In genomic region chr5:68538886-68539420, GRCh38 we compare ENCODE assay signal across 23 cellular contexts.
"Had no signal": no experiment of that assay in that cellular context is flagged by ENCODE, and none has a peak within 500 bp of the region (broad histone marks: within the 10 kb centered on the region; RNA-seq: fewer than 3 reads in every experiment).

No MANE protein-coding gene starts in this region.

- H3K27ac ChIP-seq: coronary artery, esophagus muscularis mucosa, gastrocnemius medialis, left ventricle myocardium inferior, sigmoid colon, uterus had no signal

- H3K36me3 ChIP-seq: esophagus muscularis mucosa, gastrocnemius medialis, left ventricle myocardium inferior, sigmoid colon, uterus had no signal

- ATAC-seq: activated CD4-positive, alpha-beta T cell treated with anti-CD3 and anti-CD28 coated beads for 36 hours; activated naive CD8-positive, alpha-beta T cell treated with anti-CD3 and anti-CD28 coated beads, Interleukin-2, amount 50 U/mL, for 24 hours; activated T-cell treated with anti-CD3 and anti-CD28 coated beads, Interleukin-2, amount 50 U/mL, for 72 hours; gastrocnemius medialis; natural killer cell; stimulated activated naive B cell treated with anti-CD40 and anti-IgM and Interleukin-4, amounts not matched to agents 10 μg/mL and 1 μg/mL and 100 μg/mL, for 72 hours had no signal

- H3K27me3 ChIP-seq: esophagus muscularis mucosa, gastrocnemius medialis, sigmoid colon, uterus had no signal

- H3K9me3 Mint-ChIP-seq: activated B cell treated with CpG ODN at 0.5 μM for 24 hours; activated CD4-positive, alpha-beta memory T cell treated with anti-CD3 and anti-CD28 coated beads, Interleukin-2, amount 10 ng/mL, durations not matched to agents 7 days and 5 days; activated naive CD4-positive, alpha-beta T cell treated with anti-CD3 and anti-CD28 coated beads, Interleukin-2, amount 10 ng/mL, durations not matched to agents 7 days and 5 days; activated naive CD8-positive, alpha-beta T cell treated with anti-CD3 and anti-CD28 coated beads, Interleukin-2, amount 50 U/mL, for 24 hours; activated T-cell treated with anti-CD3 and anti-CD28 coated beads, Interleukin-2, amount 50 U/mL, for 72 hours; mesothelial cell of epicardium; natural killer cell; stimulated activated naive B cell treated with anti-CD40 and anti-IgM and Interleukin-4, amounts not matched to agents 10 μg/mL and 1 μg/mL and 100 μg/mL, for 72 hours had no signal

- DNase-seq: activated B cell treated with CpG ODN at 0.5 μM for 24 hours; activated CD4-positive, alpha-beta memory T cell treated with anti-CD3 and anti-CD28 coated beads, Interleukin-2, amount 10 ng/mL, durations not matched to agents 7 days and 5 days; activated CD4-positive, alpha-beta T cell treated with anti-CD3 and anti-CD28 coated beads for 36 hours; activated effector memory CD4-positive, alpha-beta T cell treated with anti-CD3 and anti-CD28 coated beads, Interleukin-2, amount 50 U/mL, for 16 hours; activated naive CD4-positive, alpha-beta T cell treated with anti-CD3 and anti-CD28 coated beads, Interleukin-2, amount 10 ng/mL, durations not matched to agents 7 days and 5 days; activated naive CD8-positive, alpha-beta T cell treated with anti-CD3 and anti-CD28 coated beads, Interleukin-2, amount 50 U/mL, for 24 hours; activated T-cell treated with anti-CD3 and anti-CD28 coated beads, Interleukin-2, amount 50 U/mL, for 72 hours; cerebellar nuclear complex; gastrocnemius medialis; head of caudate nucleus; hypothalamus; left ventricle myocardium inferior; mammary epithelial cell; natural killer cell; sigmoid colon; stimulated activated CD4-positive, alpha-beta T cell treated with anti-CD3 and anti-CD28 coated beads, Interleukin-15, amount 100 ng/mL, for 24 hours; stimulated activated naive B cell treated with anti-CD40 and anti-IgM and Interleukin-4, amounts not matched to agents 10 μg/mL and 1 μg/mL and 100 μg/mL, for 72 hours; trophoblast cell; uterus had no signal

- H3K9me3 ChIP-seq: esophagus muscularis mucosa, gastrocnemius medialis, left ventricle myocardium inferior, sigmoid colon, uterus had no signal

- H3K4me3 Mint-ChIP-seq: activated B cell treated with CpG ODN at 0.5 μM for 24 hours; activated CD4-positive, alpha-beta memory T cell treated with anti-CD3 and anti-CD28 coated beads, Interleukin-2, amount 10 ng/mL, durations not matched to agents 7 days and 5 days; activated CD4-positive, alpha-beta T cell treated with anti-CD3 and anti-CD28 coated beads for 36 hours; activated naive CD4-positive, alpha-beta T cell treated with anti-CD3 and anti-CD28 coated beads, Interleukin-2, amount 10 ng/mL, durations not matched to agents 7 days and 5 days; activated naive CD8-positive, alpha-beta T cell treated with anti-CD3 and anti-CD28 coated beads, Interleukin-2, amount 50 U/mL, for 24 hours; activated T-cell treated with anti-CD3 and anti-CD28 coated beads, Interleukin-2, amount 50 U/mL, for 72 hours; mesothelial cell of epicardium; natural killer cell; stimulated activated naive B cell treated with anti-CD40 and anti-IgM and Interleukin-4, amounts not matched to agents 10 μg/mL and 1 μg/mL and 100 μg/mL, for 72 hours had no signal

- H3K4me3 ChIP-seq: coronary artery, esophagus muscularis mucosa, gastrocnemius medialis, left ventricle myocardium inferior, sigmoid colon, smooth muscle cell, uterus had no signal

- H3K4me2 ChIP-seq: smooth muscle cell had no signal

- H3K4me1 Mint-ChIP-seq: activated CD4-positive, alpha-beta memory T cell treated with anti-CD3 and anti-CD28 coated beads, Interleukin-2, amount 10 ng/mL, durations not matched to agents 7 days and 5 days; activated naive CD4-positive, alpha-beta T cell treated with anti-CD3 and anti-CD28 coated beads, Interleukin-2, amount 10 ng/mL, durations not matched to agents 7 days and 5 days; natural killer cell had no signal

- H3K27ac Mint-ChIP-seq: activated B cell treated with CpG ODN at 0.5 μM for 24 hours; activated CD4-positive, alpha-beta memory T cell treated with anti-CD3 and anti-CD28 coated beads, Interleukin-2, amount 10 ng/mL, durations not matched to agents 7 days and 5 days; activated CD4-positive, alpha-beta T cell treated with anti-CD3 and anti-CD28 coated beads for 36 hours; activated naive CD4-positive, alpha-beta T cell treated with anti-CD3 and anti-CD28 coated beads, Interleukin-2, amount 10 ng/mL, durations not matched to agents 7 days and 5 days; activated naive CD8-positive, alpha-beta T cell treated with anti-CD3 and anti-CD28 coated beads, Interleukin-2, amount 50 U/mL, for 24 hours; activated T-cell treated with anti-CD3 and anti-CD28 coated beads, Interleukin-2, amount 50 U/mL, for 72 hours; mesothelial cell of epicardium; natural killer cell; stimulated activated naive B cell treated with anti-CD40 and anti-IgM and Interleukin-4, amounts not matched to agents 10 μg/mL and 1 μg/mL and 100 μg/mL, for 72 hours had no signal

- H3K36me3 Mint-ChIP-seq: activated naive CD4-positive, alpha-beta T cell treated with anti-CD3 and anti-CD28 coated beads, Interleukin-2, amount 10 ng/mL, durations not matched to agents 7 days and 5 days; mesothelial cell of epicardium; natural killer cell; stimulated activated naive B cell treated with anti-CD40 and anti-IgM and Interleukin-4, amounts not matched to agents 10 μg/mL and 1 μg/mL and 100 μg/mL, for 72 hours had no signal
